ENCODE assay signal across 8 cellular contexts in genomic region chr1:248873993-248874671, GRCh38. TPM values are rescaled to one million over a fixed set of nuclear protein-coding genes. Genes with fewer than 3 reads are reported as not detected.
DNase-seq lines count a peak whose midpoint lies in the region; ATAC-seq and TF ChIP-seq lines count a peak whose summit lies in the region.

No MANE protein-coding gene starts in this region.

- H3K27ac Mint-ChIP-seq in Caco-2 (ENCODE audit: unreplicated experiment) (peak overlapping the region; percentile 95), nephron progenitor cell (peak overlapping the region; percentile 99)
- H3K27ac Mint-ChIP-seq in activated T-helper 1 cell treated with anti-CD3 and anti-CD28 coated beads, Interleukin-12 subunit alpha, Interleukin-12 subunit beta, Interleukin-2, Interleukin-4 antibody, amounts not matched to agents 30 ng/mL and 10 ng/mL and 1 ng/mL, durations not matched to agents 14 hours and 24 hours and 36 hours: peak overlapping the region; percentile 95

- H3K27me3 Mint-ChIP-seq in Caco-2 (ENCODE audit: insufficient read depth, unreplicated experiment) (peaks cover 4% of the 10 kb centered on the region), nephron progenitor cell (ENCODE audit: low read depth, poor library complexity) (peaks cover 24% of the 10 kb centered on the region)
- peaks cover 21% of the 10 kb centered on the region for H3K27me3 Mint-ChIP-seq in activated T-helper 1 cell treated with anti-CD3 and anti-CD28 coated beads, Interleukin-12 subunit alpha, Interleukin-12 subunit beta, Interleukin-2, Interleukin-4 antibody, amounts not matched to agents 30 ng/mL and 10 ng/mL and 1 ng/mL, durations not matched to agents 14 hours and 24 hours and 36 hours (ENCODE audit: insufficient read depth)

- peak overlapping the region; percentile 40 for H3K4me3 ChIP-seq in Caco-2 (ENCODE audit: low read depth, low read length)
- H3K4me3 ChIP-seq in Panc1 (ENCODE audit: low read depth in 2 of 2, low read length in 2 of 2): peak overlapping the region; percentile 88 to 98

- H3K27ac ChIP-seq in Panc1 (ENCODE audit: low read length): peak overlapping the region; percentile 87

- DNase-seq in Caco-2 (peak; percentile 81 to 88), KBM-7 (peak; percentile 97), Panc1 (ENCODE audit: low read depth, low spot score) (peak; percentile 96), fibroblast of peridontal ligament (ENCODE audit: extremely low read depth) (peak; percentile 95), nephron progenitor cell (peak; percentile 77)
- peak; percentile 73 for DNase-seq in activated T-helper 1 cell treated with anti-CD3 and anti-CD28 coated beads, Interleukin-12 subunit alpha, Interleukin-12 subunit beta, Interleukin-2, Interleukin-4 antibody, amounts not matched to agents 30 ng/mL and 10 ng/mL and 1 ng/mL, durations not matched to agents 14 hours and 24 hours and 36 hours (ENCODE audit: low spot score)
- peak; percentile 64 for DNase-seq in stimulated activated naive CD4-positive, alpha-beta T cell treated with Interleukin-2 at 50 U/mL for 16 hours (lab: John Stamatoyannopoulos, UW)

- ATAC-seq in GM21723 (IDR thresholded peaks at IDR 0.05; ENCODE audit: unreplicated experiment) (peak; percentile 74), Panc1 (peak; percentile 82)

- H3K27me3 ChIP-seq in Caco-2 (replicated peaks; ENCODE audit: control insufficient read depth, insufficient read depth, low read length) (no peaks in the 10 kb centered on the region), Panc1 (ENCODE audit: control insufficient read depth, insufficient read depth, low read length) (peaks cover 3% of the 10 kb centered on the region; the same call in 1 of the 2 replicates)

- TF ChIP-seq CTCF in Caco-2 (IDR thresholded peaks at IDR 0.05; ENCODE audit: insufficient read depth in 1 of 2, low read depth in 1 of 2, low read length in 1 of 2, severe bottlenecking in 1 of 2, unreplicated experiment in 1 of 2) (no peak), Panc1 (IDR thresholded peaks at IDR 0.05) (no peak), nephron progenitor cell (IDR thresholded peaks at IDR 0.05) (no peak)

- H3K4me1 Mint-ChIP-seq in Caco-2 (ENCODE audit: low read depth, unreplicated experiment): peaks cover 25% of the 10 kb centered on the region
- peaks cover 26% of the 10 kb centered on the region for H3K4me1 Mint-ChIP-seq in activated T-helper 1 cell treated with anti-CD3 and anti-CD28 coated beads, Interleukin-12 subunit alpha, Interleukin-12 subunit beta, Interleukin-2, Interleukin-4 antibody, amounts not matched to agents 30 ng/mL and 10 ng/mL and 1 ng/mL, durations not matched to agents 14 hours and 24 hours and 36 hours (ENCODE audit: low read depth)
- H3K4me1 Mint-ChIP-seq in nephron progenitor cell: peaks cover 5% of the 10 kb centered on the region

- H3K36me3 Mint-ChIP-seq in Caco-2 (ENCODE audit: insufficient read depth, unreplicated experiment) (peaks cover 30% of the 10 kb centered on the region), nephron progenitor cell (ENCODE audit: low read depth) (no peaks in the 10 kb centered on the region)
- H3K36me3 Mint-ChIP-seq in activated T-helper 1 cell treated with anti-CD3 and anti-CD28 coated beads, Interleukin-12 subunit alpha, Interleukin-12 subunit beta, Interleukin-2, Interleukin-4 antibody, amounts not matched to agents 30 ng/mL and 10 ng/mL and 1 ng/mL, durations not matched to agents 14 hours and 24 hours and 36 hours (ENCODE audit: low read depth): no peaks in the 10 kb centered on the region

- H3K4me3 Mint-ChIP-seq in Caco-2 (ENCODE audit: unreplicated experiment) (peak overlapping the region; percentile 98), nephron progenitor cell (peak overlapping the region; percentile 97)
- H3K4me3 Mint-ChIP-seq in activated T-helper 1 cell treated with anti-CD3 and anti-CD28 coated beads, Interleukin-12 subunit alpha, Interleukin-12 subunit beta, Interleukin-2, Interleukin-4 antibody, amounts not matched to agents 30 ng/mL and 10 ng/mL and 1 ng/mL, durations not matched to agents 14 hours and 24 hours and 36 hours: peak overlapping the region; percentile 87

- POLR2A ChIA-PET in Caco-2 (lab: Charles Lee) (interaction anchor here (0.5 to 3.2 kb wide), 6 partner anchors 15 to 454 kb away, joined by 3 to 15 read pairs (median 4); partner anchors contain the start of genes PGBD2, ZNF672 and ZNF692), Panc1 (lab: Charles Lee) (interaction anchor here (0.6 to 1.2 kb wide), 4 partner anchors 8 to 33 kb away, joined by 3 to 14 read pairs (median 4); partner anchors contain the start of gene ZNF692)

- peaks cover 6% of the 10 kb centered on the region; the same call in 1 of the 2 replicates for H3K4me1 ChIP-seq in Caco-2
- peaks cover 8% of the 10 kb centered on the region for H3K4me1 ChIP-seq in Panc1 (ENCODE audit: control insufficient read depth, insufficient read depth, low read length)

- H3K36me3 ChIP-seq in Caco-2 (ENCODE audit: control insufficient read depth, insufficient read depth, low read length): no peaks in the 10 kb centered on the region
- H3K36me3 ChIP-seq in Panc1 (ENCODE audit: control insufficient read depth, insufficient read depth, low read length): no peaks in the 10 kb centered on the region

- H3K9me3 ChIP-seq in Caco-2 (no peaks in the 10 kb centered on the region), Panc1 (ENCODE audit: control insufficient read depth, insufficient read depth, low read depth, low read length) (no peaks in the 10 kb centered on the region)

- BruUV-seq in Caco-2 (replicated peaks; lab: Mats Ljungman, UMichigan) (TSS peak; percentile 63), Panc1 (replicated peaks; lab: Mats Ljungman, UMichigan) (no TSS peak)

- CTCF ChIA-PET in Caco-2 (lab: Charles Lee): interaction anchor here (0.5 to 2.5 kb wide), 4 partner anchors 12 to 48 kb away, joined by 3 to 19 read pairs (median 4); partner anchors contain the start of genes SH3BP5L and ZNF692
- CTCF ChIA-PET in Panc1 (lab: Charles Lee): interaction anchor here (1.2 kb wide), 1 partner anchor 48 kb away, joined by 4 read pairs; the partner anchor contains the start of gene SH3BP5L

- H3K9me3 Mint-ChIP-seq in Caco-2 (ENCODE audit: unreplicated experiment) (no peaks in the 10 kb centered on the region), nephron progenitor cell (peaks cover 7% of the 10 kb centered on the region)
- H3K9me3 Mint-ChIP-seq in activated T-helper 1 cell treated with anti-CD3 and anti-CD28 coated beads, Interleukin-12 subunit alpha, Interleukin-12 subunit beta, Interleukin-2, Interleukin-4 antibody, amounts not matched to agents 30 ng/mL and 10 ng/mL and 1 ng/mL, durations not matched to agents 14 hours and 24 hours and 36 hours: no peaks in the 10 kb centered on the region

- intact Hi-C loops in Caco-2 (cut with micrococcal nuclease; ENCODE audit: unreplicated experiment) (loop anchor here (1.0 kb wide), 5 partner anchors 11 to 48 kb away; partner anchors contain the start of gene PGBD2), Panc1 (cut with micrococcal nuclease; ENCODE audit: unreplicated experiment) (loop anchor here (2.0 kb wide), 1 partner anchor 33 kb away; the partner anchor contains the start of gene PGBD2)
- intact Hi-C loops in activated T-helper 1 cell treated with anti-CD3 and anti-CD28 coated beads, Interleukin-12 subunit alpha, Interleukin-12 subunit beta, Interleukin-2, Interleukin-4 antibody, amounts not matched to agents 30 ng/mL and 10 ng/mL and 1 ng/mL, durations not matched to agents 14 hours and 24 hours and 36 hours (cut with micrococcal nuclease): loop anchor here (1.0 kb wide), 5 partner anchors 11 to 48 kb away; partner anchors contain the start of genes PGBD2, ZNF672 and ZNF692

- in situ Hi-C loops in KBM-7 (cut with MboI; ENCODE audit: low pct_unique_long_range_greater_than_20kb, low sequenced_read_pairs) (no loop called here), Panc1 (cut with HindIII; ENCODE audit: low pct_unique_long_range_greater_than_20kb, low sequenced_read_pairs) (no loop called here)

RNA-seq across cellular contexts. Expression of gene ZNF692, which starts 15.2 kb away (rescaled TPM):
- total RNA-seq in Caco-2 (2022) (48.5 and 58.4 TPM in 2 replicates), Panc1 (2021; ENCODE audit: unreplicated experiment) (62.3 TPM)
- polyA plus RNA-seq in Panc1 (2012; ENCODE audit: insufficient read length): 64.1 TPM
- 89.6 and 91.0 TPM in 2 replicates for total RNA-seq in activated T-helper 1 cell treated with anti-CD3 and anti-CD28 coated beads, Interleukin-12 subunit alpha, Interleukin-12 subunit beta, Interleukin-2, Interleukin-4 antibody, amounts not matched to agents 30 ng/mL and 10 ng/mL and 1 ng/mL, durations not matched to agents 14 hours and 24 hours and 36 hours

RNA-seq across cellular contexts. Expression of gene PGBD2, which starts 31.9 kb away (rescaled TPM):
- 6.7 and 7.0 TPM in 2 replicates for total RNA-seq in Caco-2 (2022)
- total RNA-seq in Panc1 (2021; ENCODE audit: unreplicated experiment): 7.1 TPM
- 5.3 TPM for polyA plus RNA-seq in Panc1 (2012; ENCODE audit: insufficient read length)
- total RNA-seq in activated T-helper 1 cell treated with anti-CD3 and anti-CD28 coated beads, Interleukin-12 subunit alpha, Interleukin-12 subunit beta, Interleukin-2, Interleukin-4 antibody, amounts not matched to agents 30 ng/mL and 10 ng/mL and 1 ng/mL, durations not matched to agents 14 hours and 24 hours and 36 hours: 7.2 and 8.4 TPM in 2 replicates

RNA-seq across cellular contexts. Expression of gene ZNF672, which starts 36.1 kb away (rescaled TPM):
- total RNA-seq in Caco-2 (2022): 27.3 and 29.1 TPM in 2 replicates
- total RNA-seq in Panc1 (2021; ENCODE audit: unreplicated experiment): 36.2 TPM
- polyA plus RNA-seq in Panc1 (2012; ENCODE audit: insufficient read length): 33.1 TPM
- total RNA-seq in activated T-helper 1 cell treated with anti-CD3 and anti-CD28 coated beads, Interleukin-12 subunit alpha, Interleukin-12 subunit beta, Interleukin-2, Interleukin-4 antibody, amounts not matched to agents 30 ng/mL and 10 ng/mL and 1 ng/mL, durations not matched to agents 14 hours and 24 hours and 36 hours: 42.3 and 45.2 TPM in 2 replicates

RNA-seq across cellular contexts. Expression of gene SH3BP5L, which starts 48.4 kb away (rescaled TPM):
- total RNA-seq in Caco-2 (2022): 21.3 and 22.4 TPM in 2 replicates
- total RNA-seq in Panc1 (2021; ENCODE audit: unreplicated experiment): 23.9 TPM
- 28.4 TPM for polyA plus RNA-seq in Panc1 (2012; ENCODE audit: insufficient read length)
- 29.0 and 30.9 TPM in 2 replicates for total RNA-seq in activated T-helper 1 cell treated with anti-CD3 and anti-CD28 coated beads, Interleukin-12 subunit alpha, Interleukin-12 subunit beta, Interleukin-2, Interleukin-4 antibody, amounts not matched to agents 30 ng/mL and 10 ng/mL and 1 ng/mL, durations not matched to agents 14 hours and 24 hours and 36 hours

Comparison
In these comparisons a context has a peak if more than half of its experiments do, and no peak if none do; other contexts are left out.
1. Peak in every context shown above with its lines: DNase-seq, ATAC-seq, H3K4me3 ChIP-seq and H3K27ac ChIP-seq.